ENCODE assay signal across 14 cellular contexts in the genomic region with DNA sequence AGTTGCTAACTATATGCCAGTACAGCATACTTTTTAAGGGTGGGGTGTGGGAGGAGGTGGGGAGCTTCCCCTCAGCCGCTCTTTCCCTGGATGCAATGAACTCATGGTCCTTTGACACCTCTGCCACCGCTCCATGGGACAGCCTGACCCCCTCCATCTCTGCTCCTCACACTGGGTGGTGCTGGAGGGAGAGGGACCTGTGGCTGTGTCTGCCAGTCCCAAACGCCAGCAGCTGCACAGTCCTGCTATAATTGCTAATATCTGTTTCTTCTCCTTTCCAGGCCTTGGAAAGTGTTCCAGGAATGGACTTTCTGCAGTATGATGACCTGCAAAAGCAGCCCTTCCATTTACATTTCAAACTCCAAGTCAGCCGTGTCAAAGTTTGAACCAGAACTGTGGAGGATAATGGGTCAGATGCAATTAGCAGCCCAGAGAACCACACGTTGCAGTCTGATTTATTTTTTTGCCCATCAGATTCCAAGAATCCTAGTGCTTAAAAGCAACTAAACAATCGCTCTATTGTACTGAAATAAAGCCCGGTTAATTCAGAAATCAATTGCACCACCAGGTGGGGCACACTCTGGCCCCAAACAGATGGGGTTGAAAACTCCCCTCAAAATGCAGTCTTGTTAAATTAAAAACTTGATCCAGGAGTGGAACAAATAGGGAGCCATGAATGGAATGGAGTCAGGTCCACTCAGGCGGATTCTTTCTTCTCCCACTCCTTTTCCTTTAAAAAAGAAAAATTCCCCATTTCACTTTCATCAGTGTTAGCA.
DNase-seq lines count a peak whose midpoint lies in the region; ATAC-seq and TF ChIP-seq lines count a peak whose summit lies in the region.
"Had no signal": no experiment of that assay in that cellular context is flagged by ENCODE, and none has a peak within 500 bp of the region (broad histone marks: within the 10 kb centered on the region; RNA-seq: fewer than 3 reads in every experiment).

No MANE protein-coding gene starts in this region.

- H3K4me1 ChIP-seq in left ventricle myocardium inferior = no peaks in the 10 kb centered on the region
- H3K4me1 ChIP-seq: esophagus squamous epithelium had no signal

- no peak overlapping the region for H3K4me3 ChIP-seq in left ventricle myocardium inferior
- no peak overlapping the region for H3K4me3 ChIP-seq in WERI-Rb-1 (ENCODE audit: low read depth, low read length)
- H3K4me3 ChIP-seq: esophagus squamous epithelium had no signal

- H3K9me3 Mint-ChIP-seq in activated naive CD4-positive, alpha-beta T cell treated with anti-CD3 and anti-CD28 coated beads, Interleukin-2, amount 50 U/mL, for 72 hours = no peaks in the 10 kb centered on the region

- DNase-seq in left ventricle myocardium inferior (no peak), left ventricle myocardium superior (no peak), WERI-Rb-1 (no peak), foreskin melanocyte (peak; percentile 75), GM20000 (ENCODE audit: low spot score) (no peak), T-helper 2 cell (no peak), NCI-H2081 treated with DMSO at 0.1 percent for 48 hours (lab: John Stamatoyannopoulos, UW) (no peak)
- DNase-seq in activated naive CD4-positive, alpha-beta T cell treated with anti-CD3 and anti-CD28 coated beads, Interleukin-2, amount 50 U/mL, for 72 hours (ENCODE audit: low spot score in 2 of 2) = no peak
- DNase-seq: activated CD8-positive, alpha-beta T cell treated with anti-CD3 and anti-CD28 coated beads, Interleukin-2, amount 10 ng/mL, durations not matched to agents 7 days and 5 days; DMS153; esophagus squamous epithelium; left colon; NCI-H2227 treated with DMSO at 0.1 percent for 48 hours; posterior cingulate gyrus had no signal

- no peak overlapping the region for H3K27ac Mint-ChIP-seq in activated naive CD4-positive, alpha-beta T cell treated with anti-CD3 and anti-CD28 coated beads, Interleukin-2, amount 50 U/mL, for 72 hours
- H3K27ac Mint-ChIP-seq: activated CD8-positive, alpha-beta T cell treated with anti-CD3 and anti-CD28 coated beads, Interleukin-2, amount 10 ng/mL, durations not matched to agents 7 days and 5 days had no signal

- H3K9me3 ChIP-seq in left ventricle myocardium inferior (replicated peaks) = no peaks in the 10 kb centered on the region
- H3K9me3 ChIP-seq in WERI-Rb-1 (ENCODE audit: severe bottlenecking) = no peaks in the 10 kb centered on the region
- H3K9me3 ChIP-seq: esophagus squamous epithelium had no signal

- peaks cover 7% of the 10 kb centered on the region for H3K27me3 ChIP-seq in left ventricle myocardium inferior (ENCODE audit: low read depth)
- H3K27me3 ChIP-seq in WERI-Rb-1 (ENCODE audit: insufficient read depth, low read depth, severe bottlenecking) = no peaks in the 10 kb centered on the region

- H3K27ac ChIP-seq in left ventricle myocardium inferior (replicated peaks) (peak overlapping the region; percentile 40), WERI-Rb-1 (no peak overlapping the region)
- H3K27ac ChIP-seq: esophagus squamous epithelium had no signal

- no peak for ATAC-seq in left ventricle myocardium superior
- no peak for ATAC-seq in activated naive CD4-positive, alpha-beta T cell treated with anti-CD3 and anti-CD28 coated beads, Interleukin-2, amount 50 U/mL, for 72 hours
- ATAC-seq: activated CD8-positive, alpha-beta T cell treated with anti-CD3 and anti-CD28 coated beads, Interleukin-2, amount 10 ng/mL, durations not matched to agents 7 days and 5 days; left colon had no signal

- intact Hi-C loops in left ventricle myocardium inferior (cut with micrococcal nuclease) (no loop called here), left ventricle myocardium superior (cut with micrococcal nuclease) (no loop called here)

- TF ChIP-seq CTCF in left ventricle myocardium inferior (IDR thresholded peaks at IDR 0.05; ENCODE audit: borderline replicate concordance) (no peak), WERI-Rb-1 (IDR thresholded peaks at IDR 0.05; ENCODE audit: low read depth, low read length) (peak; percentile 19; the same call in 1 of the 2 replicates), GM20000 (IDR thresholded peaks at IDR 0.05; ENCODE audit: extremely low read depth, missing control alignments) (no peak)

- no peaks in the 10 kb centered on the region for H3K36me3 Mint-ChIP-seq in activated naive CD4-positive, alpha-beta T cell treated with anti-CD3 and anti-CD28 coated beads, Interleukin-2, amount 50 U/mL, for 72 hours

- no peaks in the 10 kb centered on the region for H3K36me3 ChIP-seq in left ventricle myocardium inferior
- no peaks in the 10 kb centered on the region for H3K36me3 ChIP-seq in WERI-Rb-1
- H3K36me3 ChIP-seq: esophagus squamous epithelium had no signal
